In the genomic region with DNA sequence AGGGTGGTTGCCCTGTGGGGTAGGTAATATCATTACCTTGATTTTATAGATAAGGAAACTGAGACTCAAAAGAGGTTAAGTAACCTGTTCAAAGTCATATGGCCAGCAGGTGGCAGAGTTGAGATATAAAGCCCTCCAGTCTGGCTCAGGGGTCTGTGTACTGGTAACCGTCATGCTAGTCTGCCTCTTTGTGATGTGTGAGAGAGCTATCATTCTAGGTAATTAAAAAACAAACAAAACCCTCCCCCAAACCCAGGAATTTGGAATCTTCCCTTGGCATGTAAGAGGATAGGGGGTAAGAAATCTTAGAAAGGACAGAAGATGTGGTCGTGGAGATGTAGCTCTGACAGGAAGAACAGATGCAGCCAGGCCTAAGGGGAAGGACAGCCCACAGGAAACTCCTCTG, we compare ENCODE assay signal across 8 cellular contexts.
DNase-seq lines count a peak whose midpoint lies in the region; TF ChIP-seq lines count a peak whose summit lies in the region.

No MANE protein-coding gene starts in this region.

- H3K4me1 Mint-ChIP-seq in T-helper 2 cell treated with Interferon-gamma antibody and Interleukin-4, amounts not matched to agents 5 μg/mL and 100 μg/mL, for 36 hours (ENCODE audit: low read depth) = peaks cover 5% of the 10 kb centered on the region

- peak; percentile 60 for DNase-seq in NCI-H1105 (lab: John Stamatoyannopoulos, UW)
- DNase-seq in T-helper 2 cell treated with Interferon-gamma antibody and Interleukin-4, amounts not matched to agents 5 μg/mL and 100 μg/mL, for 36 hours (ENCODE audit: low spot score) = peak; percentile 45
- peak; percentile 58 for DNase-seq in brain microvascular endothelial cell
- peak; percentile 70 to 74 for DNase-seq in lung microvascular endothelial cell (ENCODE audit: low read depth in 2 of 2)
- peak; percentile 49 for DNase-seq in stimulated activated CD8-positive, alpha-beta memory T cell treated with anti-CD3 and anti-CD28 coated beads, Interleukin-7, amount 100 ng/mL, for 24 hours (ENCODE audit: low read depth)
- DNase-seq in mesenteric fat pad (ENCODE audit: low spot score) = no peak

- no peaks in the 10 kb centered on the region for H3K36me3 ChIP-seq in brain microvascular endothelial cell (replicated peaks)

- H3K4me3 Mint-ChIP-seq in T-helper 2 cell treated with Interferon-gamma antibody and Interleukin-4, amounts not matched to agents 5 μg/mL and 100 μg/mL, for 36 hours = no peak overlapping the region

- H3K27me3 ChIP-seq in brain microvascular endothelial cell (replicated peaks) = no peaks in the 10 kb centered on the region

- no peak overlapping the region for H3K4me3 ChIP-seq in brain microvascular endothelial cell (ENCODE audit: low read depth, low read length)

- H3K9me3 Mint-ChIP-seq in T-helper 2 cell treated with Interferon-gamma antibody and Interleukin-4, amounts not matched to agents 5 μg/mL and 100 μg/mL, for 36 hours = no peaks in the 10 kb centered on the region

- no peak overlapping the region for H3K27ac Mint-ChIP-seq in T-helper 2 cell treated with Interferon-gamma antibody and Interleukin-4, amounts not matched to agents 5 μg/mL and 100 μg/mL, for 36 hours

- no peak overlapping the region for H3K27ac ChIP-seq in 22Rv1
- no peak overlapping the region for H3K27ac ChIP-seq in brain microvascular endothelial cell

- in situ Hi-C loops in brain microvascular endothelial cell (cut with HindIII; ENCODE audit: low pct_ligation_motif_present, low sequenced_read_pairs) = no loop called here

- TF ChIP-seq CTCF in 22Rv1 (IDR thresholded peaks at IDR 0.05) = peak; percentile 83
- peak; percentile 65 for TF ChIP-seq CTCF in GM12873 (IDR thresholded peaks at IDR 0.05; ENCODE audit: insufficient read depth, low read depth, low read length, missing control alignments)
- TF ChIP-seq CTCF in brain microvascular endothelial cell (IDR thresholded peaks at IDR 0.05; ENCODE audit: low read depth, low read length, missing control alignments) = peak; percentile 68

- H3K36me3 Mint-ChIP-seq in T-helper 2 cell treated with Interferon-gamma antibody and Interleukin-4, amounts not matched to agents 5 μg/mL and 100 μg/mL, for 36 hours (ENCODE audit: low read depth) = no peaks in the 10 kb centered on the region

- H3K27me3 Mint-ChIP-seq in T-helper 2 cell treated with Interferon-gamma antibody and Interleukin-4, amounts not matched to agents 5 μg/mL and 100 μg/mL, for 36 hours (ENCODE audit: low read depth) = peaks cover 16% of the 10 kb centered on the region
